ENCODE assay signal across 1 cellular context in the genomic region with DNA sequence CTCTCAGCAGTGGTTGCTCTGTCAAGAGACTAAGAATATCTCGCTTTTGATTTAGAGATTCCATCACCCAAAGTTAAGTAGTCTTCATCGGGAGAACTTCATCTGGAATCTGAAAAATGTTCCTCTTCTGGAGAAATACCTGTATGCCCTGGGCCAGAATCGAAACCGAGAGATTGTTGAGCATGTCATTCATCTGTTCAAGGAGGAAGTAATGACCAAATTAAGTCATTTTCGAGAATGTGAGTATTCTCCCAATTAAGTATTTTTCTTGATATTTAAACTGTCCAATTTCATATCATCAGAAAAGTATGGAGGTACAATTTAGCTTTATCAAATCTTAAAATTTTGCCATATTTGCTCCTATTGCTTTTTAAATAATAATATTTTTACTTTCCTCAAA.
TF ChIP-seq lines count a peak whose summit lies in the region.

No MANE protein-coding gene starts in this region.

TF ChIP-seq in K562, 482 proteins besides CTCF, POLR2A, EP300 and RAD21:
- TF ChIP-seq, protein P1, sequence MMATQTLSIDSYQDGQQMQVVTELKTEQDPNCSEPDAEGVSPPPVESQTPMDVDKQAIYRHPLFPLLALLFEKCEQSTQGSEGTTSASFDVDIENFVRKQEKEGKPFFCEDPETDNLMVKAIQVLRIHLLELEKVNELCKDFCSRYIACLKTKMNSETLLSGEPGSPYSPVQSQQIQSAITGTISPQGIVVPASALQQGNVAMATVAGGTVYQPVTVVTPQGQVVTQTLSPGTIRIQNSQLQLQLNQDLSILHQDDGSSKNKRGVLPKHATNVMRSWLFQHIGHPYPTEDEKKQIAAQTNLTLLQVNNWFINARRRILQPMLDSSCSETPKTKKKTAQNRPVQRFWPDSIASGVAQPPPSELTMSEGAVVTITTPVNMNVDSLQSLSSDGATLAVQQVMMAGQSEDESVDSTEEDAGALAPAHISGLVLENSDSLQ (IDR thresholded peaks at IDR 0.05) = peak; percentile 69
- TF ChIP-seq BHLHE40 (IDR thresholded peaks at IDR 0.05; ENCODE audit: low read length) (no peak), ZBTB7A (IDR thresholded peaks at IDR 0.05; ENCODE audit: borderline replicate concordance, control insufficient read depth, low read depth, low read length) (no peak), TBP (optimal IDR thresholded peaks at IDR 0.05; ENCODE audit: low read depth, low read length) (no peak), PURB (CRISPR knock-in tag; IDR thresholded peaks at IDR 0.05; ENCODE audit: low read depth) (no peak), NR2C2 (CRISPR knock-in tag; IDR thresholded peaks at IDR 0.05) (no peak), NR2C2 (tag; IDR thresholded peaks at IDR 0.05) (no peak), JUND (IDR thresholded peaks at IDR 0.05; ENCODE audit: borderline replicate concordance, low read depth, low read length) (no peak), JUND (tag; IDR thresholded peaks at IDR 0.05; ENCODE audit: borderline replicate concordance, low read depth, low read length) (no peak), SRF (CRISPR knock-in tag; IDR thresholded peaks at IDR 0.05) (peak in 1 of 2 experiments; percentile 94; a peak in 1 of 4 replicates), MCM2 (IDR thresholded peaks at IDR 0.05; ENCODE audit: low read depth) (no peak), SMARCC2 (IDR thresholded peaks at IDR 0.05; ENCODE audit: low read depth) (no peak), POU5F1 (IDR thresholded peaks at IDR 0.05; ENCODE audit: borderline replicate concordance, low read depth, low read length, partially characterized antibody) (no peak), ZNF133 (CRISPR knock-in tag; IDR thresholded peaks at IDR 0.05) (no peak), TFAM (CRISPR knock-in tag; conservative IDR thresholded peaks at IDR 0.05) (no peak), ZNF384 (IDR thresholded peaks at IDR 0.05; ENCODE audit: low read depth, low read length) (0 out of 2 replicates have a peak, but pooled peaks have one; percentile 17), HMG20A (CRISPR knock-in tag; conservative IDR thresholded peaks at IDR 0.05) (no peak), C11orf30 (IDR thresholded peaks at IDR 0.05; ENCODE audit: low read depth) (no peak), SNRNP70 (optimal IDR thresholded peaks at IDR 0.05; ENCODE audit: low read depth, low read length) (no peak), HDAC2 (IDR thresholded peaks at IDR 0.05) (no peak), KHSRP (IDR thresholded peaks at IDR 0.05) (no peak), FOXK2 (conservative IDR thresholded peaks at IDR 0.05 in 1 of 2, IDR thresholded peaks at IDR 0.05 in 1 of 2; ENCODE audit: low read depth in 2 of 2) (no peak)
- TF ChIP-seq, protein P2, sequence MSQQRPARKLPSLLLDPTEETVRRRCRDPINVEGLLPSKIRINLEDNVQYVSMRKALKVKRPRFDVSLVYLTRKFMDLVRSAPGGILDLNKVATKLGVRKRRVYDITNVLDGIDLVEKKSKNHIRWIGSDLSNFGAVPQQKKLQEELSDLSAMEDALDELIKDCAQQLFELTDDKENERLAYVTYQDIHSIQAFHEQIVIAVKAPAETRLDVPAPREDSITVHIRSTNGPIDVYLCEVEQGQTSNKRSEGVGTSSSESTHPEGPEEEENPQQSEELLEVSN (IDR thresholded peaks at IDR 0.05; ENCODE audit: borderline replicate concordance in 1 of 2, extremely low read depth in 1 of 2, insufficient read depth in 1 of 2, insufficient read length in 1 of 2, low read depth in 1 of 2, low read length in 1 of 2, poor library complexity in 1 of 2, severe bottlenecking in 1 of 2) = no peak
- TF ChIP-seq, protein P3, sequence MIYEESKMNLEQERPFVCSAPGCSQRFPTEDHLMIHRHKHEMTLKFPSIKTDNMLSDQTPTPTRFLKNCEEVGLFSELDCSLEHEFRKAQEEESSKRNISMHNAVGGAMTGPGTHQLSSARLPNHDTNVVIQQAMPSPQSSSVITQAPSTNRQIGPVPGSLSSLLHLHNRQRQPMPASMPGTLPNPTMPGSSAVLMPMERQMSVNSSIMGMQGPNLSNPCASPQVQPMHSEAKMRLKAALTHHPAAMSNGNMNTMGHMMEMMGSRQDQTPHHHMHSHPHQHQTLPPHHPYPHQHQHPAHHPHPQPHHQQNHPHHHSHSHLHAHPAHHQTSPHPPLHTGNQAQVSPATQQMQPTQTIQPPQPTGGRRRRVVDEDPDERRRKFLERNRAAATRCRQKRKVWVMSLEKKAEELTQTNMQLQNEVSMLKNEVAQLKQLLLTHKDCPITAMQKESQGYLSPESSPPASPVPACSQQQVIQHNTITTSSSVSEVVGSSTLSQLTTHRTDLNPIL (CRISPR knock-in tag; IDR thresholded peaks at IDR 0.05) = no peak
- TF ChIP-seq, protein P4, sequence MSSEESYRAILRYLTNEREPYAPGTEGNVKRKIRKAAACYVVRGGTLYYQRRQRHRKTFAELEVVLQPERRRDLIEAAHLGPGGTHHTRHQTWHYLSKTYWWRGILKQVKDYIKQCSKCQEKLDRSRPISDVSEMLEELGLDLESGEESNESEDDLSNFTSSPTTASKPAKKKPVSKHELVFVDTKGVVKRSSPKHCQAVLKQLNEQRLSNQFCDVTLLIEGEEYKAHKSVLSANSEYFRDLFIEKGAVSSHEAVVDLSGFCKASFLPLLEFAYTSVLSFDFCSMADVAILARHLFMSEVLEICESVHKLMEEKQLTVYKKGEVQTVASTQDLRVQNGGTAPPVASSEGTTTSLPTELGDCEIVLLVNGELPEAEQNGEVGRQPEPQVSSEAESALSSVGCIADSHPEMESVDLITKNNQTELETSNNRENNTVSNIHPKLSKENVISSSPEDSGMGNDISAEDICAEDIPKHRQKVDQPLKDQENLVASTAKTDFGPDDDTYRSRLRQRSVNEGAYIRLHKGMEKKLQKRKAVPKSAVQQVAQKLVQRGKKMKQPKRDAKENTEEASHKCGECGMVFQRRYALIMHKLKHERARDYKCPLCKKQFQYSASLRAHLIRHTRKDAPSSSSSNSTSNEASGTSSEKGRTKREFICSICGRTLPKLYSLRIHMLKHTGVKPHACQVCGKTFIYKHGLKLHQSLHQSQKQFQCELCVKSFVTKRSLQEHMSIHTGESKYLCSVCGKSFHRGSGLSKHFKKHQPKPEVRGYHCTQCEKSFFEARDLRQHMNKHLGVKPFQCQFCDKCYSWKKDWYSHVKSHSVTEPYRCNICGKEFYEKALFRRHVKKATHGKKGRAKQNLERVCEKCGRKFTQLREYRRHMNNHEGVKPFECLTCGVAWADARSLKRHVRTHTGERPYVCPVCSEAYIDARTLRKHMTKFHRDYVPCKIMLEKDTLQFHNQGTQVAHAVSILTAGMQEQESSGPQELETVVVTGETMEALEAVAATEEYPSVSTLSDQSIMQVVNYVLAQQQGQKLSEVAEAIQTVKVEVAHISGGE (CRISPR knock-in tag; IDR thresholded peaks at IDR 0.05) = no peak
- TF ChIP-seq, protein P5, sequence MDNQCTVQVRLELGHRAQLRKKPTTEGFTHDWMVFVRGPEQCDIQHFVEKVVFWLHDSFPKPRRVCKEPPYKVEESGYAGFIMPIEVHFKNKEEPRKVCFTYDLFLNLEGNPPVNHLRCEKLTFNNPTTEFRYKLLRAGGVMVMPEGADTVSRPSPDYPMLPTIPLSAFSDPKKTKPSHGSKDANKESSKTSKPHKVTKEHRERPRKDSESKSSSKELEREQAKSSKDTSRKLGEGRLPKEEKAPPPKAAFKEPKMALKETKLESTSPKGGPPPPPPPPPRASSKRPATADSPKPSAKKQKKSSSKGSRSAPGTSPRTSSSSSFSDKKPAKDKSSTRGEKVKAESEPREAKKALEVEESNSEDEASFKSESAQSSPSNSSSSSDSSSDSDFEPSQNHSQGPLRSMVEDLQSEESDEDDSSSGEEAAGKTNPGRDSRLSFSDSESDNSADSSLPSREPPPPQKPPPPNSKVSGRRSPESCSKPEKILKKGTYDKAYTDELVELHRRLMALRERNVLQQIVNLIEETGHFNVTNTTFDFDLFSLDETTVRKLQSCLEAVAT (IDR thresholded peaks at IDR 0.05) = no peak
